18 cellular contexts compared by ENCODE assay signal in genomic region chr14:99029150-99029915, GRCh38.
"Had no signal": no experiment of that assay in that cellular context is flagged by ENCODE, and none has a peak within 500 bp of the region (broad histone marks: within the 10 kb centered on the region; RNA-seq: fewer than 3 reads in every experiment).

No MANE protein-coding gene starts in this region.

- H3K4me3 ChIP-seq: left ventricle myocardium inferior, psoas muscle, right atrium auricular region, spleen, upper lobe of right lung had no signal

- H3K4me3 Mint-ChIP-seq: activated CD8-positive, alpha-beta T cell treated with anti-CD3 and anti-CD28 coated beads, Interleukin-2, amount 10 ng/mL, durations not matched to agents 7 days and 5 days; activated T-helper 17 cell treated with anti-CD3 and anti-CD28 coated beads, Interleukin-2, amount 50 U/mL, for 72 hours; immature natural killer cell; mesothelial cell of epicardium; naive thymus-derived CD8-positive, alpha-beta T cell had no signal

- ATAC-seq: activated CD4-positive, CD25-positive, alpha-beta regulatory T cell treated with anti-CD3 and anti-CD28 coated beads, Interleukin-2, amount 50 U/mL, for 24 hours; activated CD8-positive, alpha-beta T cell treated with anti-CD3 and anti-CD28 coated beads, Interleukin-2, amount 10 ng/mL, durations not matched to agents 7 days and 5 days; activated T-helper 17 cell treated with anti-CD3 and anti-CD28 coated beads, Interleukin-2, amount 50 U/mL, for 72 hours; naive thymus-derived CD8-positive, alpha-beta T cell; psoas muscle; stimulated activated naive CD8-positive, alpha-beta T cell treated with anti-CD3 and anti-CD28 coated beads, Interleukin-15, Interleukin-2, amounts not matched to agents 100 U/mL and 50 U/mL, for 24 hours; upper lobe of right lung had no signal

- H3K36me3 Mint-ChIP-seq: immature natural killer cell, mesothelial cell of epicardium had no signal

- H3K27me3 ChIP-seq: right atrium auricular region, spleen, upper lobe of right lung had no signal

- DNase-seq: activated CD4-positive, alpha-beta T cell treated with anti-CD3 and anti-CD28 coated beads, Interleukin-2, amount 50 U/mL, for 1 hour; activated CD8-positive, alpha-beta T cell treated with anti-CD3 and anti-CD28 coated beads, Interleukin-2, amount 10 ng/mL, durations not matched to agents 7 days and 5 days; activated naive CD4-positive, alpha-beta T cell treated with Interleukin-2 at 50 U/mL for 16 hours; amygdala; cerebellar nuclear complex; immature natural killer cell; kidney glomerular epithelial cell; left ventricle myocardium inferior; naive thymus-derived CD8-positive, alpha-beta T cell; psoas muscle; spleen; stimulated activated CD4-positive, alpha-beta T cell treated with anti-CD3 and anti-CD28 coated beads, Interleukin-4, amount 100 ng/mL, for 24 hours; stimulated activated naive CD8-positive, alpha-beta T cell treated with anti-CD3 and anti-CD28 coated beads, Interleukin-15, Interleukin-2, amounts not matched to agents 100 U/mL and 50 U/mL, for 24 hours; upper lobe of right lung had no signal

- H3K9me3 Mint-ChIP-seq: activated T-helper 17 cell treated with anti-CD3 and anti-CD28 coated beads, Interleukin-2, amount 50 U/mL, for 72 hours; immature natural killer cell had no signal

- H3K36me3 ChIP-seq: left ventricle myocardium inferior, right atrium auricular region, spleen, upper lobe of right lung had no signal

- H3K4me1 Mint-ChIP-seq: mesothelial cell of epicardium had no signal

- H3K27me3 Mint-ChIP-seq: activated T-helper 17 cell treated with anti-CD3 and anti-CD28 coated beads, Interleukin-2, amount 50 U/mL, for 72 hours; naive thymus-derived CD8-positive, alpha-beta T cell had no signal

- H3K27ac Mint-ChIP-seq: activated CD8-positive, alpha-beta T cell treated with anti-CD3 and anti-CD28 coated beads, Interleukin-2, amount 10 ng/mL, durations not matched to agents 7 days and 5 days; activated T-helper 17 cell treated with anti-CD3 and anti-CD28 coated beads, Interleukin-2, amount 50 U/mL, for 72 hours; immature natural killer cell; mesothelial cell of epicardium had no signal
